1 cellular context compared by ENCODE assay signal in the genomic region with DNA sequence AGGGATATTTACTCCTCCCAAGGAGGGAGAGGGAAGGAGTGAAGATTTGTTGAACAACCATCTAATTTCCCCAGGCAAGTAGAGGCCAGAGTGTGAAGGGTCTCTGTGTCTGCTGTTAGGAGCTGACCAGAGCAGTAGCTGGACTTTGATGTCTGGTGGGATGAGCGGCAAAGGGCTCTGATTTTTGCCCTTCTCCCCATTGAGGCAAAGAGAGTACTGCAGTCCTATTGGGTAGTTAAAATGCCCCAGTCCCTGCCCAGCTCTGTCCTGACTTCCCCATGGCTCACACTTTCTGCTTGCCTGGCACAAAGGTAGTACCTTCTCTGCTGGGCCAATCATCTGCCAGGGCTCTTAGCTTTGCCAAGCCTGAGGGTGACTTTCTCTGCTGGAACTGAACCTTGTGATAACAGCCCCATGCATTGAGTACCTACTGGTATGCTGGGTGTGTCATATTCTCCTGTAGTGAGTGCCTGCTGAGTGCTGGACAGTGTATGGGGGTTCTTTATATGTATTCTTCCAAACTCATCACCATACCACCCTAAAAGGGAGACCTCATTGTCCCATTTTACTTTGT.
TF ChIP-seq lines count a peak whose summit lies in the region.

No MANE protein-coding gene starts in this region.

TF ChIP-seq in WTC11, 78 proteins besides CTCF, POLR2A, EP300 and RAD21:
- no peak for TF ChIP-seq NFE2L1 (CRISPR knock-in tag; IDR thresholded peaks at IDR 0.05)
